17 cellular contexts compared by ENCODE assay signal in genomic region chr5:173246135-173246495, GRCh38. TPM values are rescaled to one million over a fixed set of nuclear protein-coding genes. Genes with fewer than 3 reads are reported as not detected.
"Had no signal": no experiment of that assay in that cellular context is flagged by ENCODE, and none has a peak within 500 bp of the region (broad histone marks: within the 10 kb centered on the region; RNA-seq: fewer than 3 reads in every experiment).

No MANE protein-coding gene starts in this region.

- H3K27ac ChIP-seq: dorsolateral prefrontal cortex, pancreas, tibial artery, vagina had no signal

- FAIRE-seq: endometrium, pancreas, small intestine had no signal

- ATAC-seq: activated CD4-positive, CD25-positive, alpha-beta regulatory T cell treated with anti-CD3 and anti-CD28 coated beads, Interleukin-2, amount 50 U/mL, for 24 hours; esophagus mucosa; pancreas; stimulated activated effector memory CD8-positive, alpha-beta T cell treated with anti-CD3 and anti-CD28 coated beads, Interleukin-12 subunit alpha, Interleukin-12 subunit beta, amount 100 ng/mL, for 72 hours had no signal

- H3K4me3 ChIP-seq: dorsolateral prefrontal cortex, pancreas, tibial artery, vagina had no signal

- H3K36me3 ChIP-seq: pancreas, tibial artery, vagina had no signal

- DNase-seq: activated CD4-positive, alpha-beta T cell treated with anti-CD3 and anti-CD28 coated beads, Interleukin-2, amount 50 U/mL, for 48 hours; activated gamma-delta T cell; activated naive CD8-positive, alpha-beta T cell treated with anti-CD3 and anti-CD28 coated beads, Interleukin-2, amount 10 ng/mL, durations not matched to agents 7 days and 5 days; activated T-cell treated with anti-CD3 and anti-CD28 coated beads, Interleukin-2, amount 50 U/mL, for 48 hours; anterior cingulate cortex; dorsolateral prefrontal cortex; nephron progenitor cell; pancreas; small intestine; tibial artery had no signal

- H3K9me3 ChIP-seq: pancreas, tibial artery, vagina had no signal

RNA-seq across cellular contexts. Expression of gene NKX2-5, which starts 11.1 kb away (rescaled TPM):
- total RNA-seq: activated naive CD8-positive, alpha-beta T cell treated with anti-CD3 and anti-CD28 coated beads, Interleukin-2, amount 10 ng/mL, durations not matched to agents 7 days and 5 days; dorsolateral prefrontal cortex; esophagus mucosa; glomerular endothelial cell; renal cortical epithelial cell; vagina had no signal
